Comparison of ENCODE assay signal across 9 cellular contexts in the genomic region with DNA sequence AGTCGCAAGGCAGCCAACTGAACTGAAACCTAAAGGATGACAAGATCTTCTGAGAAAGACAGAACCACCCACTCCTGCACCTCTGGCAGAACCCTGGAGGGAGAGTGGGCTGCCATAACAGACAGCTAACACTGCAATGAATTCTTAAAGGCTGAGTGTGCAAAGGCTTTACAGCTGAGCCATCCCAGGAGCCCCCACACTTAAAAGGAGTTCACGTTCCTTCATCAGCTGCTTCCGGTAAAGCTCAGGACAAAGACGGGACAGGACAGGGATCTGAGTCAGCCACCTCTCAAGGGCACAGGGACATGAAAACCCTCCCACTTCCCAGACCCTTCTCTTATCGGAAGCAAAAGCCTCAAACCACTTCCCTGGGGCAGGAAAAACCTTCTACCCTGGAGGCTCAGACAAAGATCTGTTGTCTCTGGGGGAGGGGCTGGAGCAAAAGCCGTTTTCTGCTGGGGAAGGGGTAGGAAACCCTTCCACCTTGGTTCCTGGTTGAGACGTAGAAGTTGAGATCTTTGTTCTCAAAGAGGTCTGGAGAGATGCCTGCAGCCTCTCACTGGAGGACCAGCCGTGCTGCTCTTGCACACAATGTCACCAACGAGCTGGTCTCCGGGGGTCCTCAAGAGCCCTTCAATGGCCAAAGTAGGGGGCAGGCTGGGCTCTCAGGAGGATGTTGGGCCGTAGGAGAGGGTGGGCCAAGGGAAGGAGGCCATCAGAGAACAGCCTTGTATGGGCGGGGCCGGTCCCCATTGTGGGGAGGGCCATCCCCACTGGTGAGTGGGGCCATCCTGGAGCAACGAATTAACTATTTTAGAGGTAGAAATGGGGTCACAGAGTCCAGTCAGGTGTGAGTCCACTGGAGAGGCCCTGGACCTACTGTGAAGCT.
A peak's percentile ranks its signal among the peaks of the same experiment; 100 is the strongest.
DNase-seq lines count a peak whose midpoint lies in the region; ATAC-seq, FAIRE-seq and TF ChIP-seq lines count a peak whose summit lies in the region.
"Had no signal": no experiment of that assay in that cellular context is flagged by ENCODE, and none has a peak within 500 bp of the region (broad histone marks: within the 10 kb centered on the region; RNA-seq: fewer than 3 reads in every experiment).

No MANE protein-coding gene starts in this region.

- H2BK120ac ChIP-seq in mesendoderm (ENCODE audit: low read depth, low read length), result no peak overlapping the region

- no peak overlapping the region for H2BK15ac ChIP-seq in mesendoderm (replicated peaks; ENCODE audit: low read depth)

- H3K4me2 ChIP-seq in astrocyte (ENCODE audit: low read length) (peak overlapping the region; percentile 80), mesendoderm (ENCODE audit: low read length) (no peak overlapping the region)

- H3K79me2 ChIP-seq in astrocyte (ENCODE audit: insufficient read depth, low read length), result no peaks in the 10 kb centered on the region
- no peaks in the 10 kb centered on the region for H3K79me2 ChIP-seq in mesendoderm (ENCODE audit: control insufficient read depth, insufficient read depth, low read length)

- ATAC-seq in GM21423 (IDR thresholded peaks at IDR 0.05; ENCODE audit: unreplicated experiment) (no peak), HG03280 (IDR thresholded peaks at IDR 0.05; ENCODE audit: unreplicated experiment) (no peak)
- ATAC-seq: body of pancreas had no signal

- H4K20me1 ChIP-seq in astrocyte (ENCODE audit: insufficient read depth, low read length), result no peaks in the 10 kb centered on the region

- POLR2A ChIA-PET in HEK293 (lab: Yijun Ruan, JAX), result no interaction called here

- no peaks in the 10 kb centered on the region for H3K36me3 Mint-ChIP-seq in astrocyte (ENCODE audit: low read depth, unreplicated experiment)

- H3K18ac ChIP-seq in mesendoderm (ENCODE audit: low read length), result no peak overlapping the region

- no peak overlapping the region for H3K27ac ChIP-seq in HEK293 (ENCODE audit: extremely low read depth, low read depth, low read length)
- peak overlapping the region; percentile 85 for H3K27ac ChIP-seq in astrocyte (ENCODE audit: low read depth, low read length)
- H3K27ac ChIP-seq in mesendoderm (ENCODE audit: low read depth, low read length), result no peak overlapping the region
- H3K27ac ChIP-seq: body of pancreas had no signal

- H3K9me3 ChIP-seq in HEK293 (ENCODE audit: control insufficient read depth, insufficient read depth, low read depth, low read length) (no peaks in the 10 kb centered on the region), astrocyte (ENCODE audit: insufficient read depth, low read depth, low read length) (no peaks in the 10 kb centered on the region)

- H3K79me1 ChIP-seq in mesendoderm (ENCODE audit: low read length), result no peaks in the 10 kb centered on the region

- no peak overlapping the region for H4K8ac ChIP-seq in mesendoderm (ENCODE audit: low read depth, low read length)

- WGBS in mesendoderm (ENCODE audit: extremely low coverage, insufficient coverage, low lambda C conversion rate), result no CpG with 5 or more reads among the region's 14 CpGs

- FAIRE-seq in astrocyte (lab: Jason Lieb, UNC), result peak; percentile 88

- H3K4me1 Mint-ChIP-seq in astrocyte (ENCODE audit: low read depth, unreplicated experiment), result peaks cover 19% of the 10 kb centered on the region

- no peak overlapping the region for H3K4me3 Mint-ChIP-seq in astrocyte (ENCODE audit: unreplicated experiment)

- H3K27me3 ChIP-seq in astrocyte (ENCODE audit: insufficient read depth, low read length) (no peaks in the 10 kb centered on the region), mesendoderm (ENCODE audit: insufficient read depth, low read length, poor library complexity) (no peaks in the 10 kb centered on the region)
- H3K27me3 ChIP-seq: body of pancreas had no signal

- CTCF ChIA-PET in HEK293 (lab: Yijun Ruan, JAX), result interaction anchor here (0.7 to 2.7 kb wide), 6 partner anchors 9 to 545 kb away, joined by 3 to 11 read pairs (median 3); no protein-coding TSS in a partner anchor

- H3K4me1 ChIP-seq in HEK293 (ENCODE audit: control insufficient read depth, insufficient read depth, low read length) (no peaks in the 10 kb centered on the region), astrocyte (ENCODE audit: insufficient read depth, low read length) (peaks cover 19% of the 10 kb centered on the region), mesendoderm (ENCODE audit: control insufficient read depth, low read depth, low read length) (peaks cover 2% of the 10 kb centered on the region)

- H4K5ac ChIP-seq in mesendoderm (ENCODE audit: low read length), result no peak overlapping the region

- H3K23ac ChIP-seq in mesendoderm (ENCODE audit: low read length), result no peak overlapping the region

- H3K56ac ChIP-seq in mesendoderm (ENCODE audit: low read length), result peak overlapping the region; percentile 51

- H3K4me3 ChIP-seq in HEK293 (ENCODE audit: low read depth, low read length), result no peak overlapping the region
- H3K4me3 ChIP-seq in astrocyte (ENCODE audit: insufficient read depth, low read depth, low read length), result peak overlapping the region; percentile 32
- no peak overlapping the region for H3K4me3 ChIP-seq in mesendoderm (ENCODE audit: low read length)
- H3K4me3 ChIP-seq: body of pancreas had no signal

- peak overlapping the region; percentile 67 for H2AFZ ChIP-seq in astrocyte (ENCODE audit: low read depth, low read length)

- peak overlapping the region; percentile 82 for H3K27ac Mint-ChIP-seq in astrocyte (ENCODE audit: unreplicated experiment)

- peaks cover 10% of the 10 kb centered on the region for H3K27me3 Mint-ChIP-seq in astrocyte (ENCODE audit: low read depth, unreplicated experiment)

- H2AK5ac ChIP-seq in mesendoderm (ENCODE audit: low read length), result no peak overlapping the region

- DNase-seq in COLO829 (ENCODE audit: low spot score), result peak; percentile 34
- peak; percentile 95 for DNase-seq in astrocyte (ENCODE audit: low read depth)
- peak; percentile 59 for DNase-seq in mesendoderm
- DNase-seq in activated CD4-positive, CD25-positive, alpha-beta regulatory T cell (lab: John Stamatoyannopoulos, UW), result no peak
- DNase-seq in inferior parietal cortex (ENCODE audit: extremely low spot score), result no peak

- H3K9me3 Mint-ChIP-seq in astrocyte (ENCODE audit: unreplicated experiment), result peaks cover 5% of the 10 kb centered on the region

- H3K9ac ChIP-seq in astrocyte (ENCODE audit: low read length) (peak overlapping the region; percentile 57), mesendoderm (ENCODE audit: low read length) (no peak overlapping the region)

- TF ChIP-seq CTCF in HEK293 (tag by site-specific recombination; IDR thresholded peaks at IDR 0.05), result no peak
- no peak for TF ChIP-seq CTCF in astrocyte (IDR thresholded peaks at IDR 0.05; ENCODE audit: insufficient read depth, low read depth, low read length)

- H3K36me3 ChIP-seq in HEK293 (ENCODE audit: control insufficient read depth in 2 of 2, insufficient read depth in 1 of 2, low read length in 2 of 2) (no peaks in the 10 kb centered on the region), astrocyte (ENCODE audit: insufficient read depth, low read length) (no peaks in the 10 kb centered on the region), mesendoderm (ENCODE audit: control insufficient read depth, insufficient read depth, low read length) (no peaks in the 10 kb centered on the region)

- no peak overlapping the region for H2BK5ac ChIP-seq in mesendoderm (ENCODE audit: low read length)

- H3K4ac ChIP-seq in mesendoderm (ENCODE audit: low read depth, low read length), result no peak overlapping the region

TF ChIP-seq in HEK293, 187 proteins besides CTCF, POLR2A, EP300 and RAD21 (continues in another document):
- TF ChIP-seq ZNF837 (tag by site-specific recombination; IDR thresholded peaks at IDR 0.05), result no peak
- no peak for TF ChIP-seq ZNF555 (tag by site-specific recombination; conservative IDR thresholded peaks at IDR 0.05)
- TF ChIP-seq ZNF214 (tag by site-specific recombination; IDR thresholded peaks at IDR 0.05; ENCODE audit: borderline replicate concordance), result no peak
- no peak for TF ChIP-seq ZNF121 (tag by site-specific recombination; IDR thresholded peaks at IDR 0.05)
- TF ChIP-seq KLF9 (tag by site-specific recombination; IDR thresholded peaks at IDR 0.05; ENCODE audit: low read depth), result no peak
- TF ChIP-seq, protein P1, sequence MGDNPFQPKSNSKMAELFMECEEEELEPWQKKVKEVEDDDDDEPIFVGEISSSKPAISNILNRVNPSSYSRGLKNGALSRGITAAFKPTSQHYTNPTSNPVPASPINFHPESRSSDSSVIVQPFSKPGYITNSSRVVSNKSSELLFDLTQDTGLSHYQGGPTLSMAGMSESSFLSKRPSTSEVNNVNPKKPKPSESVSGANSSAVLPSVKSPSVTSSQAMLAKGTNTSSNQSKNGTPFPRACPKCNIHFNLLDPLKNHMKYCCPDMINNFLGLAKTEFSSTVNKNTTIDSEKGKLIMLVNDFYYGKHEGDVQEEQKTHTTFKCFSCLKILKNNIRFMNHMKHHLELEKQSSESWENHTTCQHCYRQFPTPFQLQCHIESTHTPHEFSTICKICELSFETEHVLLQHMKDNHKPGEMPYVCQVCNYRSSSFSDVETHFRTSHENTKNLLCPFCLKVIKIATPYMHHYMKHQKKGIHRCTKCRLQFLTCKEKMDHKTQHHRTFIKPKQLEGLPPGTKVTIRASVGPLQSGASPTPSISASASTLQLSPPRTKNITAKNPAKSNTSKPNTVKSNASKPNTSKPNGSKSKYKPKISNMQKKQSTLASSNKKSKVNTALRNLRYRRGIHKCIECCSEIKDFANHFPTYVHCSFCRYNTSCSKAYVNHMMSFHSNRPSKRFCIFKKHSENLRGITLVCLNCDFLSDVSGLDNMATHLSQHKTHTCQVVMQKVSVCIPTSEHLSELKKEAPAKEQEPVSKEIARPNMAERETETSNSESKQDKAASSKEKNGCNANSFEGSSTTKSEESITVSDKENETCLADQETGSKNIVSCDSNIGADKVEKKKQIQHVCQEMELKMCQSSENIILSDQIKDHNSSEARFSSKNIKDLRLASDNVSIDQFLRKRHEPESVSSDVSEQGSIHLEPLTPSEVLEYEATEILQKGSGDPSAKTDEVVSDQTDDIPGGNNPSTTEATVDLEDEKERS (tag by site-specific recombination; IDR thresholded peaks at IDR 0.05), result no peak
- no peak for TF ChIP-seq ZNF843 (tag by site-specific recombination; IDR thresholded peaks at IDR 0.05)
- no peak for TF ChIP-seq TCF7L2 (IDR thresholded peaks at IDR 0.05; ENCODE audit: borderline replicate concordance, low read depth, low read length)
- TF ChIP-seq SP2 (tag by site-specific recombination; IDR thresholded peaks at IDR 0.05), result no peak
- peak; percentile 26; the same call in 1 of the 2 replicates for TF ChIP-seq ZFHX2 (tag by site-specific recombination; conservative IDR thresholded peaks at IDR 0.05)
- TF ChIP-seq ZNF654 (tag by site-specific recombination; IDR thresholded peaks at IDR 0.05; ENCODE audit: low read depth), result no peak

Comparison
In these comparisons a context has a peak if more than half of its experiments do, and no peak if none do; other contexts are left out.
1. DNase-seq: peak in COLO829 (single experiment), astrocyte (single experiment) and mesendoderm (single experiment); none in activated CD4-positive, CD25-positive, alpha-beta regulatory T cell (0 of 4) and inferior parietal cortex (single experiment).